ENCODE assay signal across 27 cellular contexts in genomic region chr11:130907229-130907628, GRCh38.
"Had no signal": no experiment of that assay in that cellular context is flagged by ENCODE, and none has a peak within 500 bp of the region (broad histone marks: within the 10 kb centered on the region; RNA-seq: fewer than 3 reads in every experiment).

No MANE protein-coding gene starts in this region.

- H3K4me3 ChIP-seq: adrenal gland, colonic mucosa, dorsolateral prefrontal cortex, gastroesophageal sphincter, hepatocyte, ovary, prostate gland had no signal

- H3K27me3 Mint-ChIP-seq: activated CD4-positive, alpha-beta T cell treated with anti-CD3 and anti-CD28 coated beads, Interleukin-2, amount 10 ng/mL, durations not matched to agents 7 days and 5 days; activated CD8-positive, alpha-beta T cell treated with anti-CD3 and anti-CD28 coated beads for 36 hours; activated naive CD8-positive, alpha-beta T cell treated with anti-CD3 and anti-CD28 coated beads for 36 hours; naive B cell had no signal

- H3K36me3 ChIP-seq: ovary had no signal

- H3K9me3 ChIP-seq: adrenal gland, colonic mucosa, gastroesophageal sphincter, neutrophil, ovary, prostate gland had no signal

- H3K27ac Mint-ChIP-seq: activated CD4-positive, alpha-beta T cell treated with anti-CD3 and anti-CD28 coated beads, Interleukin-2, amount 10 ng/mL, durations not matched to agents 7 days and 5 days; activated CD8-positive, alpha-beta T cell treated with anti-CD3 and anti-CD28 coated beads for 36 hours; activated naive CD8-positive, alpha-beta T cell treated with anti-CD3 and anti-CD28 coated beads for 36 hours; mesothelial cell of epicardium; T-helper 1 cell treated with Interleukin-12 subunit alpha and Interleukin-12 subunit beta and Interleukin-4 antibody, amounts not matched to agents 30 μg/mL and 1 μg/mL, for 36 hours had no signal

- H3K27me3 ChIP-seq: adrenal gland, colonic mucosa, dorsolateral prefrontal cortex, gastroesophageal sphincter, hepatocyte, neutrophil, ovary had no signal

- H3K4me1 ChIP-seq: adrenal gland, colonic mucosa, prostate gland had no signal

- ATAC-seq: activated CD8-positive, alpha-beta T cell treated with anti-CD3 and anti-CD28 coated beads for 36 hours; gastroesophageal sphincter had no signal

- H3K9me3 Mint-ChIP-seq: activated CD4-positive, alpha-beta T cell treated with anti-CD3 and anti-CD28 coated beads, Interleukin-2, amount 10 ng/mL, durations not matched to agents 7 days and 5 days; mesothelial cell of epicardium; nephron progenitor cell; T-helper 1 cell treated with Interleukin-12 subunit alpha and Interleukin-12 subunit beta and Interleukin-4 antibody, amounts not matched to agents 30 μg/mL and 1 μg/mL, for 36 hours had no signal

- H3K4me1 Mint-ChIP-seq: mesothelial cell of epicardium had no signal

- H3K4me3 Mint-ChIP-seq: activated CD4-positive, alpha-beta T cell treated with anti-CD3 and anti-CD28 coated beads, Interleukin-2, amount 10 ng/mL, durations not matched to agents 7 days and 5 days; activated CD8-positive, alpha-beta T cell treated with anti-CD3 and anti-CD28 coated beads for 36 hours; activated naive CD8-positive, alpha-beta T cell treated with anti-CD3 and anti-CD28 coated beads for 36 hours; mesothelial cell of epicardium; naive B cell; nephron progenitor cell; T-helper 1 cell treated with Interleukin-12 subunit alpha and Interleukin-12 subunit beta and Interleukin-4 antibody, amounts not matched to agents 30 μg/mL and 1 μg/mL, for 36 hours had no signal

- DNase-seq: activated CD4-positive, alpha-beta T cell treated with anti-CD3 and anti-CD28 coated beads for 1 hour; activated CD4-positive, alpha-beta T cell treated with anti-CD3 and anti-CD28 coated beads, Interleukin-2, amount 10 ng/mL, durations not matched to agents 7 days and 5 days; activated CD8-positive, alpha-beta T cell treated with anti-CD3 and anti-CD28 coated beads for 36 hours; activated effector memory CD4-positive, alpha-beta T cell treated with Interleukin-2 at 50 U/mL for 16 hours; activated naive CD4-positive, alpha-beta T cell treated with Interleukin-2 at 50 U/mL for 16 hours; activated naive CD8-positive, alpha-beta T cell treated with anti-CD3 and anti-CD28 coated beads for 36 hours; activated T-cell treated with anti-CD3 and anti-CD28 coated beads, Interleukin-2, amount 50 U/mL, for 48 hours; adrenal gland; colonic mucosa; dorsolateral prefrontal cortex; effector memory CD4-positive, alpha-beta T cell; islet precursor cell; naive B cell; nephron progenitor cell; ovary; retina; stimulated activated CD4-positive, alpha-beta T cell treated with anti-CD3 and anti-CD28 coated beads, Interleukin-15, amount 100 ng/mL, for 24 hours; stimulated activated CD4-positive, alpha-beta T cell treated with anti-CD3 and anti-CD28 coated beads, Interleukin-2, amount 100 ng/mL, for 24 hours; stimulated activated naive CD4-positive, alpha-beta T cell treated with Interleukin-2 at 50 U/mL for 16 hours; T-helper 9 cell; trophoblast cell had no signal

- H3K27ac ChIP-seq: adrenal gland, colonic mucosa, hepatocyte, neutrophil, ovary, prostate gland had no signal
